Comparison of ENCODE assay signal across 8 cellular contexts in genomic region chr14:103058209-103059055, GRCh38. TPM values are rescaled to one million over a fixed set of nuclear protein-coding genes. Genes with fewer than 3 reads are reported as not detected.
DNase-seq lines count a peak whose midpoint lies in the region; ATAC-seq and TF ChIP-seq lines count a peak whose summit lies in the region.

No MANE protein-coding gene starts in this region.

- TF ChIP-seq CTCF in MM.1S (IDR thresholded peaks at IDR 0.05; ENCODE audit: low read length) (no peak), endothelial cell (IDR thresholded peaks at IDR 0.05; ENCODE audit: unreplicated experiment) (no peak), neural crest cell (conservative IDR thresholded peaks at IDR 0.05) (no peak)

- H3K27ac ChIP-seq in BLaER1 (no peak overlapping the region), MM.1S (ENCODE audit: low read length) (no peak overlapping the region)

- H3K9me3 ChIP-seq in BLaER1 (peaks cover 4% of the 10 kb centered on the region; the same call in 1 of the 2 replicates), MM.1S (replicated peaks; ENCODE audit: insufficient read depth, low read length) (no peaks in the 10 kb centered on the region)

- no peaks in the 10 kb centered on the region for H3F3A ChIP-seq in MM.1S (ENCODE audit: insufficient read depth, low read length)

- ATAC-seq in GM19023 (IDR thresholded peaks at IDR 0.05; ENCODE audit: unreplicated experiment): no peak

- H3K79me2 ChIP-seq in MM.1S (ENCODE audit: low read length): no peaks in the 10 kb centered on the region; the same call in 1 of the 2 replicates

- 0 out of 2 replicates have a peak overlapping the region, but pooled peaks have one; percentile 40 for H3K4me2 ChIP-seq in BLaER1
- H3K4me2 ChIP-seq in MM.1S (ENCODE audit: low read depth, low read length): peak overlapping the region; percentile 73

- H3K27me3 Mint-ChIP-seq in endothelial cell (ENCODE audit: unreplicated experiment) (peaks cover 7% of the 10 kb centered on the region), neural crest cell (ENCODE audit: low read depth) (no peaks in the 10 kb centered on the region)

- H3K9ac ChIP-seq in BLaER1 (no peak overlapping the region), MM.1S (ENCODE audit: low read length) (no peak overlapping the region)

- DNase-seq in MM.1S (no peak), endothelial cell (ENCODE audit: low spot score) (no peak), neural crest cell (ENCODE audit: low read depth, low spot score) (peak; percentile 23), NCI-H69 (lab: John Stamatoyannopoulos, UW) (no peak), 8988T (no peak), COLO829 (ENCODE audit: low spot score) (no peak)

- H3K27ac Mint-ChIP-seq in endothelial cell (ENCODE audit: unreplicated experiment) (peak overlapping the region; percentile 67), neural crest cell (ENCODE audit: unreplicated experiment) (peak overlapping the region; percentile 71)

- H3K9me3 Mint-ChIP-seq in endothelial cell (ENCODE audit: unreplicated experiment) (no peaks in the 10 kb centered on the region), neural crest cell (no peaks in the 10 kb centered on the region)

- H4K20me1 ChIP-seq in BLaER1 (0 out of 2 replicates have a peak, but pooled peaks cover 9% of the 10 kb centered on the region), MM.1S (ENCODE audit: insufficient read depth, low read length) (no peaks in the 10 kb centered on the region)

- H2AFZ ChIP-seq in MM.1S (ENCODE audit: low read length): peak overlapping the region; percentile 84

- no peaks in the 10 kb centered on the region for H3K36me3 ChIP-seq in BLaER1
- H3K36me3 ChIP-seq in MM.1S (replicated peaks; ENCODE audit: insufficient read depth, low read length): no peaks in the 10 kb centered on the region

- H3K4me3 Mint-ChIP-seq in endothelial cell (ENCODE audit: unreplicated experiment) (peak overlapping the region; percentile 93), neural crest cell (peak overlapping the region; percentile 90)

- H3K9me2 ChIP-seq in MM.1S (replicated peaks; ENCODE audit: insufficient read depth, low read length): no peaks in the 10 kb centered on the region

- H3K4me1 Mint-ChIP-seq in endothelial cell (ENCODE audit: unreplicated experiment): peaks cover 37% of the 10 kb centered on the region
- H3K4me1 Mint-ChIP-seq in neural crest cell: peaks cover 36% of the 10 kb centered on the region

- H3K36me3 Mint-ChIP-seq in endothelial cell (ENCODE audit: low read depth, unreplicated experiment) (peaks cover 15% of the 10 kb centered on the region), neural crest cell (ENCODE audit: low read depth) (no peaks in the 10 kb centered on the region)

- H3K4me1 ChIP-seq in BLaER1: peaks cover 15% of the 10 kb centered on the region
- no peaks in the 10 kb centered on the region for H3K4me1 ChIP-seq in MM.1S (ENCODE audit: low read length)

- H3K4me3 ChIP-seq in BLaER1: peak overlapping the region; percentile 22; the same call in 1 of the 2 replicates
- peak overlapping the region; percentile 62 for H3K4me3 ChIP-seq in MM.1S (ENCODE audit: low read length)

- H3K27me3 ChIP-seq in BLaER1 (peaks cover 37% of the 10 kb centered on the region), MM.1S (replicated peaks; ENCODE audit: insufficient read depth, low read length) (no peaks in the 10 kb centered on the region)

RNA-seq across cellular contexts. Expression of gene CDC42BPB, which starts 1.1 kb away (rescaled TPM):
- total RNA-seq in endothelial cell (ENCODE audit: unreplicated experiment): 187 TPM
- total RNA-seq in neural crest cell: 94.4 and 94.8 TPM in 2 replicates

RNA-seq across cellular contexts. Expression of gene LBHD2, which starts 25.6 kb away (rescaled TPM):
- total RNA-seq in endothelial cell (ENCODE audit: unreplicated experiment): not detected
- total RNA-seq in neural crest cell: not detected in 2 replicates

RNA-seq across cellular contexts. Expression of gene EXOC3L4, which starts 36.1 kb away (rescaled TPM):
- total RNA-seq in endothelial cell (ENCODE audit: unreplicated experiment) (not detected), neural crest cell (not detected in 2 replicates)
